18 cellular contexts compared by ENCODE assay signal in genomic region chr4:141215972-141216761, GRCh38. TPM values are rescaled to one million over a fixed set of nuclear protein-coding genes. Genes with fewer than 3 reads are reported as not detected.
DNase-seq lines count a peak whose midpoint lies in the region; ATAC-seq, FAIRE-seq and TF ChIP-seq lines count a peak whose summit lies in the region.
"Had no signal": no experiment of that assay in that cellular context is flagged by ENCODE, and none has a peak within 500 bp of the region (broad histone marks: within the 10 kb centered on the region; RNA-seq: fewer than 3 reads in every experiment).

No MANE protein-coding gene starts in this region.

- CTCF ChIA-PET in CD4-positive, alpha-beta T cell (lab: Charles Lee): no interaction called here

- intact Hi-C loops in cardiac septum (cut with DNase I) (loop anchor here (5.0 kb wide), 1 partner anchor 59 kb away; no protein-coding TSS in a partner anchor), left ventricle myocardium inferior (cut with micrococcal nuclease) (no loop called here), posterior cingulate gyrus (cut with DNase I) (no loop called here)
- intact Hi-C loops in CD4-positive, alpha-beta T cell (cut with DNase I, micrococcal nuclease): no loop called here

- peaks cover 33% of the 10 kb centered on the region for H3K4me1 Mint-ChIP-seq in mesothelial cell of epicardium
- H3K4me1 Mint-ChIP-seq in CD4-positive, alpha-beta T cell (ENCODE audit: low read depth): peaks cover 13% of the 10 kb centered on the region

- H3K4me1 ChIP-seq in cardiac muscle cell (ENCODE audit: low read depth): peaks cover 24% of the 10 kb centered on the region
- H3K4me1 ChIP-seq in left ventricle myocardium inferior: peaks cover 40% of the 10 kb centered on the region

- no peak for FAIRE-seq in GM12891 (lab: Jason Lieb, UNC)
- FAIRE-seq: A204.1 had no signal

- H3K4me3 ChIP-seq in cardiac muscle cell (no peak overlapping the region), left ventricle myocardium inferior (no peak overlapping the region)
- H3K4me3 ChIP-seq: MG63 had no signal

- no peak overlapping the region for H3K4me3 Mint-ChIP-seq in mesothelial cell of epicardium
- no peak overlapping the region for H3K4me3 Mint-ChIP-seq in CD4-positive, alpha-beta T cell

- H3K27me3 ChIP-seq in cardiac muscle cell (no peaks in the 10 kb centered on the region), left ventricle myocardium inferior (ENCODE audit: low read depth) (no peaks in the 10 kb centered on the region)
- H3K27me3 ChIP-seq in CD4-positive, alpha-beta T cell (ENCODE audit: control insufficient read depth, insufficient read depth, low read length): no peaks in the 10 kb centered on the region
- H3K27me3 ChIP-seq: MG63 had no signal

- TF ChIP-seq CTCF in cardiac muscle cell (IDR thresholded peaks at IDR 0.05; ENCODE audit: low read depth, low read length): no peak
- TF ChIP-seq CTCF in left ventricle myocardium inferior (IDR thresholded peaks at IDR 0.05; ENCODE audit: borderline replicate concordance): no peak
- TF ChIP-seq CTCF in mesothelial cell of epicardium (IDR thresholded peaks at IDR 0.05; ENCODE audit: unreplicated experiment): no peak
- no peak for TF ChIP-seq CTCF in CD4-positive, alpha-beta T cell (IDR thresholded peaks at IDR 0.05)

- no peak for TF ChIP-seq POLR2A in GM12891 (IDR thresholded peaks at IDR 0.05; ENCODE audit: low read depth, low read length)

- no peaks in the 10 kb centered on the region for H3K9me3 ChIP-seq in cardiac muscle cell (ENCODE audit: low read depth)
- no peaks in the 10 kb centered on the region for H3K9me3 ChIP-seq in left ventricle myocardium inferior (replicated peaks)
- H3K9me3 ChIP-seq in CD4-positive, alpha-beta T cell (ENCODE audit: control insufficient read depth, low read length): no peaks in the 10 kb centered on the region
- H3K9me3 ChIP-seq: MG63 had no signal

- no peak for ATAC-seq in CD4-positive, alpha-beta T cell (ENCODE audit: poor library complexity)
- ATAC-seq: Panc1 had no signal

- DNase-seq in cardiac muscle cell (ENCODE audit: low read depth in 1 of 2, low spot score in 1 of 2): no peak
- no peak for DNase-seq in cardiac septum (ENCODE audit: low spot score)
- no peak for DNase-seq in left ventricle myocardium inferior
- no peak for DNase-seq in mesothelial cell of epicardium (ENCODE audit: low spot score in 2 of 2, unreplicated experiment in 2 of 2)
- no peak for DNase-seq in CD4-positive, alpha-beta T cell
- no peak for DNase-seq in posterior cingulate gyrus
- no peak for DNase-seq in GM12891 (ENCODE audit: insufficient read length, low spot score)
- DNase-seq: GDM1, MG63, NCI-H1048, NCI-H1417 treated with DMSO at 0.1 percent for 48 hours, NCI-H1930, NCI-H2227 treated with DMSO at 0.1 percent for 48 hours, NCI-H510A, NCI-H748 treated with DMSO at 0.1 percent for 48 hours had no signal

- peaks cover 2% of the 10 kb centered on the region for H3K36me3 Mint-ChIP-seq in mesothelial cell of epicardium
- H3K36me3 Mint-ChIP-seq in CD4-positive, alpha-beta T cell (ENCODE audit: low read depth): peaks cover 6% of the 10 kb centered on the region

- H3K36me3 ChIP-seq in cardiac muscle cell: no peaks in the 10 kb centered on the region
- H3K36me3 ChIP-seq in left ventricle myocardium inferior: no peaks in the 10 kb centered on the region
- H3K36me3 ChIP-seq: MG63 had no signal

- POLR2A ChIA-PET in CD4-positive, alpha-beta T cell (lab: Charles Lee): no interaction called here

- H3K27ac Mint-ChIP-seq in mesothelial cell of epicardium: peak overlapping the region; percentile 54
- H3K27ac Mint-ChIP-seq in CD4-positive, alpha-beta T cell: no peak overlapping the region

- H3K27me3 Mint-ChIP-seq in mesothelial cell of epicardium (ENCODE audit: low read depth): peaks cover 11% of the 10 kb centered on the region
- peaks cover 17% of the 10 kb centered on the region for H3K27me3 Mint-ChIP-seq in CD4-positive, alpha-beta T cell

- H3K9me3 Mint-ChIP-seq in mesothelial cell of epicardium: no peaks in the 10 kb centered on the region
- H3K9me3 Mint-ChIP-seq in CD4-positive, alpha-beta T cell: no peaks in the 10 kb centered on the region

- H3K27ac ChIP-seq in cardiac muscle cell (peak overlapping the region; percentile 71), left ventricle myocardium inferior (replicated peaks) (peak overlapping the region; percentile 82)
- no peak overlapping the region for H3K27ac ChIP-seq in CD4-positive, alpha-beta T cell (ENCODE audit: low read depth, low read length)
- H3K27ac ChIP-seq: C4-2B had no signal

TF ChIP-seq in GM12891, 5 proteins besides CTCF, POLR2A, EP300 and RAD21:
- no peak for TF ChIP-seq POU2F2 (IDR thresholded peaks at IDR 0.05; ENCODE audit: low read depth, low read length)
- TF ChIP-seq TAF1 (IDR thresholded peaks at IDR 0.05; ENCODE audit: low read depth, low read length): no peak
- no peak for TF ChIP-seq POLR2AphosphoS5 (IDR thresholded peaks at IDR 0.05; ENCODE audit: low read depth, low read length)
- TF ChIP-seq PAX5 (IDR thresholded peaks at IDR 0.05; ENCODE audit: insufficient read depth, low read length, severe bottlenecking): no peak
- TF ChIP-seq SPI1 (IDR thresholded peaks at IDR 0.05; ENCODE audit: low read depth, low read length): no peak

RNA-seq across cellular contexts. Expression of gene ZNF330, which starts 4.5 kb away (rescaled TPM):
- total RNA-seq in cardiac muscle cell (60.1 and 87.7 TPM in 2 replicates), cardiac septum (114 TPM), left ventricle myocardium inferior (144 TPM), mesothelial cell of epicardium (35.5 to 43.8 TPM (median 39.1 TPM) in 3 replicates)
- polyA plus RNA-seq in cardiac muscle cell: 83.7 and 121 TPM in 2 replicates
- total RNA-seq in CD4-positive, alpha-beta T cell: 10 to 100 TPM; 41.1 to 43.8 TPM
- 42.3 TPM for polyA plus RNA-seq in GM12891 (2012; ENCODE audit: low read depth, missing spikeins)
